In genomic region chr13:26784704-26785639, GRCh38 we compare ENCODE assay signal across 9 cellular contexts. TPM values are rescaled to one million over a fixed set of nuclear protein-coding genes. Genes with fewer than 3 reads are reported as not detected.
DNase-seq lines count a peak whose midpoint lies in the region; ATAC-seq, FAIRE-seq and TF ChIP-seq lines count a peak whose summit lies in the region.
"Had no signal": no experiment of that assay in that cellular context is flagged by ENCODE, and none has a peak within 500 bp of the region (broad histone marks: within the 10 kb centered on the region; RNA-seq: fewer than 3 reads in every experiment).

No MANE protein-coding gene starts in this region.

- H3K4me2 ChIP-seq in SK-N-SH = no peak overlapping the region

- no peaks in the 10 kb centered on the region for H4K20me1 ChIP-seq in SK-N-SH (ENCODE audit: insufficient read depth)

- no peaks in the 10 kb centered on the region for H3K36me3 ChIP-seq in SK-N-SH (replicated peaks in 1 of 2; ENCODE audit: control insufficient read depth in 1 of 2, insufficient read depth in 2 of 2, low read length in 1 of 2)
- H3K36me3 ChIP-seq: ovary had no signal

- H3K4me1 Mint-ChIP-seq in activated T-helper 17 cell treated with anti-CD3 and anti-CD28 coated beads, Interleukin-2, amount 50 U/mL, for 72 hours = peaks cover 7% of the 10 kb centered on the region

- no peak for TF ChIP-seq CTCF in SK-N-SH (IDR thresholded peaks at IDR 0.05)

- TF ChIP-seq POLR2A in GM12891 (IDR thresholded peaks at IDR 0.05; ENCODE audit: low read depth, low read length) = no peak

- CTCF ChIA-PET in SK-N-SH (lab: Yijun Ruan, JAX) = interaction anchor here (0.9 to 2.0 kb wide), 4 partner anchors 10 to 146 kb away, joined by 3 to 5 read pairs (median 4); no protein-coding TSS in a partner anchor

- no peaks in the 10 kb centered on the region for H3K79me2 ChIP-seq in SK-N-SH (ENCODE audit: insufficient read depth)

- H3K4me3 ChIP-seq in mononuclear cell (ENCODE audit: low read length) = peak overlapping the region; percentile 33
- H3K4me3 ChIP-seq in SK-N-SH (ENCODE audit: low read depth in 2 of 2, low read length in 1 of 2) = no peak overlapping the region
- H3K4me3 ChIP-seq: ovary had no signal

- H3K27me3 Mint-ChIP-seq in activated T-helper 17 cell treated with anti-CD3 and anti-CD28 coated beads, Interleukin-2, amount 50 U/mL, for 72 hours = peaks cover 25% of the 10 kb centered on the region

- H3F3A ChIP-seq in SK-N-SH (replicated peaks; ENCODE audit: insufficient read depth) = no peaks in the 10 kb centered on the region

- TF ChIP-seq EP300 in SK-N-SH (IDR thresholded peaks at IDR 0.05; ENCODE audit: borderline replicate concordance in 1 of 2, low read depth in 1 of 2, low read length in 1 of 2) = no peak

- H3K9ac ChIP-seq in SK-N-SH = no peak overlapping the region

- no peak for TF ChIP-seq RAD21 in SK-N-SH (IDR thresholded peaks at IDR 0.05; ENCODE audit: low read length)

- peaks cover 7% of the 10 kb centered on the region for H3K4me1 ChIP-seq in mononuclear cell (ENCODE audit: insufficient read depth, low read length)
- H3K4me1 ChIP-seq in SK-N-SH (ENCODE audit: control insufficient read depth in 1 of 2, insufficient read depth in 2 of 2, low read depth in 1 of 2, low read length in 1 of 2) = no peaks in the 10 kb centered on the region

- peak; percentile 13 for FAIRE-seq in GM12891 (lab: Jason Lieb, UNC)

- H3K9me2 ChIP-seq in SK-N-SH = no peaks in the 10 kb centered on the region

- peak; percentile 49 for ATAC-seq in HG03175 (IDR thresholded peaks at IDR 0.05; ENCODE audit: unreplicated experiment)
- peak; percentile 41 for ATAC-seq in activated T-helper 17 cell treated with anti-CD3 and anti-CD28 coated beads, Interleukin-2, amount 50 U/mL, for 72 hours (replicated peaks)

- H3K36me3 Mint-ChIP-seq in activated T-helper 17 cell treated with anti-CD3 and anti-CD28 coated beads, Interleukin-2, amount 50 U/mL, for 72 hours (ENCODE audit: low read depth) = no peaks in the 10 kb centered on the region

- WGBS in SK-N-SH (ENCODE audit: low lambda C conversion rate) = 46% methylated on average over 8 of the region's 18 CpGs

- DNase-seq in GM12891 (ENCODE audit: insufficient read length, low spot score) = no peak
- no peak for DNase-seq in GM03348 (ENCODE audit: low spot score)
- no peak for DNase-seq in inferior parietal cortex (ENCODE audit: extremely low spot score)
- DNase-seq in SK-N-SH = no peak
- DNase-seq in SK-N-DZ (ENCODE audit: low spot score) = no peak
- DNase-seq: ovary had no signal

- no peaks in the 10 kb centered on the region for H3K9me3 ChIP-seq in mononuclear cell (ENCODE audit: low read depth, low read length)
- H3K9me3 ChIP-seq in SK-N-SH = no peaks in the 10 kb centered on the region
- H3K9me3 ChIP-seq: ovary had no signal

- no peak overlapping the region for H3K27ac ChIP-seq in SK-N-SH (ENCODE audit: low read depth in 2 of 2, low read length in 1 of 2)
- H3K27ac ChIP-seq: ovary had no signal

- H3K9me3 Mint-ChIP-seq in activated T-helper 17 cell treated with anti-CD3 and anti-CD28 coated beads, Interleukin-2, amount 50 U/mL, for 72 hours = no peaks in the 10 kb centered on the region

- no peaks in the 10 kb centered on the region for H3K27me3 ChIP-seq in mononuclear cell (ENCODE audit: insufficient read depth, low read length)
- H3K27me3 ChIP-seq in SK-N-SH (ENCODE audit: insufficient read depth) = no peaks in the 10 kb centered on the region
- H3K27me3 ChIP-seq: ovary had no signal

- H3K4me3 Mint-ChIP-seq in activated T-helper 17 cell treated with anti-CD3 and anti-CD28 coated beads, Interleukin-2, amount 50 U/mL, for 72 hours = peak overlapping the region; percentile 76

- peak overlapping the region; percentile 63 for H3K27ac Mint-ChIP-seq in activated T-helper 17 cell treated with anti-CD3 and anti-CD28 coated beads, Interleukin-2, amount 50 U/mL, for 72 hours

- POLR2A ChIA-PET in SK-N-SH (lab: Yijun Ruan, JAX) = no interaction called here

- no peak overlapping the region for H2AFZ ChIP-seq in SK-N-SH (ENCODE audit: low read depth)

TF ChIP-seq in GM12891, 5 proteins besides CTCF, POLR2A, EP300 and RAD21:
- no peak for TF ChIP-seq SPI1 (IDR thresholded peaks at IDR 0.05; ENCODE audit: low read depth, low read length)
- TF ChIP-seq TAF1 (IDR thresholded peaks at IDR 0.05; ENCODE audit: low read depth, low read length) = no peak
- no peak for TF ChIP-seq POU2F2 (IDR thresholded peaks at IDR 0.05; ENCODE audit: low read depth, low read length)
- TF ChIP-seq POLR2AphosphoS5 (IDR thresholded peaks at IDR 0.05; ENCODE audit: low read depth, low read length) = no peak
- TF ChIP-seq PAX5 (IDR thresholded peaks at IDR 0.05; ENCODE audit: insufficient read depth, low read length, severe bottlenecking) = no peak
TF ChIP-seq in GM12891: peak in this region for 0.

TF ChIP-seq in SK-N-SH, 30 proteins besides CTCF, POLR2A, EP300 and RAD21:
- no peak for TF ChIP-seq RXRA (IDR thresholded peaks at IDR 0.05; ENCODE audit: borderline replicate concordance, low read depth)
- no peak for TF ChIP-seq MXI1 (IDR thresholded peaks at IDR 0.05; ENCODE audit: low read depth, low read length)
- TF ChIP-seq MAX (IDR thresholded peaks at IDR 0.05; ENCODE audit: low read depth) = no peak
- no peak for TF ChIP-seq NFIC (IDR thresholded peaks at IDR 0.05; ENCODE audit: borderline replicate concordance)
- no peak for TF ChIP-seq SMC3 (IDR thresholded peaks at IDR 0.05; ENCODE audit: low read depth, low read length)

RNA-seq across cellular contexts. Expression of gene GPR12, which starts 24.4 kb away (rescaled TPM):
- polyA plus RNA-seq in GM12891 (2012; ENCODE audit: low read depth, missing spikeins) = not detected
- not detected for total RNA-seq in activated T-helper 17 cell treated with anti-CD3 and anti-CD28 coated beads, Interleukin-2, amount 50 U/mL, for 72 hours
- not detected for total RNA-seq in mononuclear cell
- polyA plus RNA-seq in SK-N-SH (2012; rRNA removed) = not detected in 2 replicates
- not detected in 2 replicates for polyA plus RNA-seq in SK-N-SH (2012; cell fraction: cytosol; rRNA removed)
- not detected in 2 replicates for polyA plus RNA-seq in SK-N-SH (2012; cell fraction: nucleus; rRNA removed)
- 1.1 and 1.5 TPM in 2 replicates for polyA plus RNA-seq in SK-N-DZ (2014; cell fraction: cytosol; rRNA removed)
- 1.1 and 2.0 TPM in 2 replicates for polyA plus RNA-seq in SK-N-DZ (2014; cell fraction: nucleus; rRNA removed)
- polyA plus RNA-seq: ovary had no signal
